In genomic region chr3:70531063-70531657, GRCh38 we compare ENCODE assay signal across 8 cellular contexts.
DNase-seq lines count a peak whose midpoint lies in the region; ATAC-seq, FAIRE-seq and TF ChIP-seq lines count a peak whose summit lies in the region.

No MANE protein-coding gene starts in this region.

- no peak overlapping the region for H2BK120ac ChIP-seq in IMR-90 (ENCODE audit: low read depth, low read length)

- no peaks in the 10 kb centered on the region for H3K9me1 ChIP-seq in IMR-90 (ENCODE audit: insufficient read depth, low read length)

- H3K36me3 ChIP-seq in IMR-90 (ENCODE audit: control insufficient read depth, insufficient read depth, low read length) (no peaks in the 10 kb centered on the region), right lobe of liver (no peaks in the 10 kb centered on the region)

- no peak overlapping the region for H2BK15ac ChIP-seq in IMR-90 (ENCODE audit: low read depth, low read length)

- H4K5ac ChIP-seq in IMR-90 (ENCODE audit: low read depth, low read length): no peak overlapping the region

- H2BK5ac ChIP-seq in IMR-90 (ENCODE audit: low read depth, low read length, poor library complexity, severe bottlenecking): no peak overlapping the region

- H3K9ac ChIP-seq in IMR-90 (ENCODE audit: low read depth, low read length): no peak overlapping the region

- H3K27me3 ChIP-seq in IMR-90 (ENCODE audit: control insufficient read depth, insufficient read depth, low read length) (peaks cover 23% of the 10 kb centered on the region), right lobe of liver (no peaks in the 10 kb centered on the region)

- in situ Hi-C loops in IMR-90 (cut with MboI; ENCODE audit: low sequenced_read_pairs): no loop called here

- POLR2A ChIA-PET in IMR-90 (lab: Charles Lee; ENCODE audit: unreplicated experiment): no interaction called here

- no peak overlapping the region for H3K56ac ChIP-seq in IMR-90 (ENCODE audit: extremely low read depth, insufficient read depth, low read length)

- H3K9me3 ChIP-seq in IMR-90 (ENCODE audit: control insufficient read depth, insufficient read depth, low read length) (no peaks in the 10 kb centered on the region), right lobe of liver (no peaks in the 10 kb centered on the region)

- no peaks in the 10 kb centered on the region for H3K4me1 ChIP-seq in IMR-90 (ENCODE audit: control insufficient read depth, insufficient read depth, low read length)
- no peaks in the 10 kb centered on the region for H3K4me1 ChIP-seq in right lobe of liver

- WGBS in IMR-90 (ENCODE audit: extremely low coverage in 2 of 2, insufficient read length in 1 of 2), 2 experiments: no CpG with 5 or more reads among the region's 4 CpGs
- WGBS in right lobe of liver (ENCODE audit: insufficient coverage, low coverage, low lambda C conversion rate, missing lambda C conversion rate): 19% methylated on average over 4 of the region's 4 CpGs

- H3K14ac ChIP-seq in IMR-90 (replicated peaks; ENCODE audit: low read depth, low read length): no peak overlapping the region

- no peak overlapping the region for H4K91ac ChIP-seq in IMR-90 (ENCODE audit: insufficient read depth, low read depth, low read length)

- H4K8ac ChIP-seq in IMR-90 (ENCODE audit: low read depth in 2 of 2, low read length in 2 of 2): no peak overlapping the region

- no peak overlapping the region for H2AK9ac ChIP-seq in IMR-90 (replicated peaks; ENCODE audit: low read depth, low read length, poor library complexity)

- no peak overlapping the region for H3K18ac ChIP-seq in IMR-90 (ENCODE audit: low read depth, low read length)

- no peak overlapping the region for H3K23ac ChIP-seq in IMR-90 (ENCODE audit: low read depth, low read length)

- TF ChIP-seq POLR2A in IMR-90 (IDR thresholded peaks at IDR 0.05; ENCODE audit: low read depth, low read length) (no peak), right lobe of liver (IDR thresholded peaks at IDR 0.05) (no peak), GM12891 (IDR thresholded peaks at IDR 0.05; ENCODE audit: low read depth, low read length) (no peak)

- FAIRE-seq in GM12891 (lab: Jason Lieb, UNC): no peak

- H3K79me1 ChIP-seq in IMR-90 (ENCODE audit: low read depth in 1 of 2, low read length in 2 of 2): no peaks in the 10 kb centered on the region

- H2AK5ac ChIP-seq in IMR-90 (ENCODE audit: low read depth, low read length): no peak overlapping the region

- H3K4me3 ChIP-seq in IMR-90 (ENCODE audit: insufficient read depth, low read depth, low read length) (no peak overlapping the region), right lobe of liver (no peak overlapping the region)

- intact Hi-C loops in IMR-90 (cut with micrococcal nuclease) (loop anchor here (1.0 to 5.0 kb wide), 2 partner anchors 1051 to 1121 kb away; partner anchors contain the start of gene FOXP1), right lobe of liver (cut with DNase I) (loop anchor here in 1 of 2 donors (10.0 kb wide), 1 partner anchor 1124 kb away; no protein-coding TSS in a partner anchor)

- no peak overlapping the region for H3K4me2 ChIP-seq in IMR-90 (ENCODE audit: low read depth, low read length)

- CTCF ChIA-PET in IMR-90 (lab: Yijun Ruan, JAX): interaction anchor here (0.6 kb wide), 2 partner anchors 210 to 924 kb away, joined by 3 to 4 read pairs; no protein-coding TSS in a partner anchor

- H2AFZ ChIP-seq in IMR-90 (replicated peaks; ENCODE audit: low read length, poor library complexity): no peak overlapping the region

- ATAC-seq in IMR-90 (ENCODE audit: low read depth): peak; percentile 32
- peak in 1 of 4 donors; percentile 42 for ATAC-seq in right lobe of liver
- ATAC-seq in GM21723 (IDR thresholded peaks at IDR 0.05; ENCODE audit: unreplicated experiment): no peak
- no peak for ATAC-seq in HG02763 (IDR thresholded peaks at IDR 0.05; ENCODE audit: unreplicated experiment)
- ATAC-seq in HG03469 (IDR thresholded peaks at IDR 0.05; ENCODE audit: unreplicated experiment): no peak

- no peak overlapping the region for H2BK20ac ChIP-seq in IMR-90 (ENCODE audit: low read depth, low read length)

- no peak overlapping the region for H3K4ac ChIP-seq in IMR-90 (ENCODE audit: low read depth, low read length)

- H3K27ac ChIP-seq in IMR-90 (ENCODE audit: insufficient read depth, low read length): no peak overlapping the region
- no peak overlapping the region for H3K27ac ChIP-seq in right lobe of liver

- H4K20me1 ChIP-seq in IMR-90 (ENCODE audit: insufficient read depth, low read length): no peaks in the 10 kb centered on the region

- DNase-seq in CD1c-positive myeloid dendritic cell (ENCODE audit: extremely low spot score): peak; percentile 5
- DNase-seq in IMR-90: peak; percentile 57
- DNase-seq in astrocyte of the hippocampus (ENCODE audit: low read depth, low spot score): peak; percentile 57
- DNase-seq in right lobe of liver: no peak
- no peak for DNase-seq in GM12891 (ENCODE audit: insufficient read length, low spot score)

- TF ChIP-seq CTCF in IMR-90 (conservative IDR thresholded peaks at IDR 0.05; ENCODE audit: low read depth, low read length): peak; percentile 74
- peak; percentile 44 to 55 (median 51) for TF ChIP-seq CTCF in right lobe of liver (IDR thresholded peaks at IDR 0.05)

- TF ChIP-seq RAD21 in IMR-90 (IDR thresholded peaks at IDR 0.05; ENCODE audit: low read length): peak; percentile 76

- dilution Hi-C loops in IMR-90 (cut with HindIII; ENCODE audit: low sequenced_read_pairs, unreplicated experiment): no loop called here

- BruUV-seq in IMR-90 (replicated peaks; lab: Mats Ljungman, UMichigan): no TSS peak

TF ChIP-seq in IMR-90, 13 proteins besides CTCF, POLR2A, EP300 and RAD21:
- TF ChIP-seq NFE2L2 (IDR thresholded peaks at IDR 0.05; ENCODE audit: low read depth, low read length): no peak
- TF ChIP-seq SMC3 (IDR thresholded peaks at IDR 0.05; ENCODE audit: low read depth, low read length): peak; percentile 66

TF ChIP-seq in GM12891, 5 proteins besides CTCF, POLR2A, EP300 and RAD21:
- TF ChIP-seq POLR2AphosphoS5 (IDR thresholded peaks at IDR 0.05; ENCODE audit: low read depth, low read length): no peak
- TF ChIP-seq POU2F2 (IDR thresholded peaks at IDR 0.05; ENCODE audit: low read depth, low read length): no peak
- TF ChIP-seq TAF1 (IDR thresholded peaks at IDR 0.05; ENCODE audit: low read depth, low read length): no peak
- TF ChIP-seq PAX5 (IDR thresholded peaks at IDR 0.05; ENCODE audit: insufficient read depth, low read length, severe bottlenecking): no peak
- TF ChIP-seq SPI1 (IDR thresholded peaks at IDR 0.05; ENCODE audit: low read depth, low read length): no peak
TF ChIP-seq in GM12891: peak in this region for 0.

Comparison
In these comparisons a context has a peak if more than half of its experiments do, and no peak if none do; other contexts are left out.
1. DNase-seq: peak in CD1c-positive myeloid dendritic cell (single experiment), IMR-90 (single experiment) and astrocyte of the hippocampus (single experiment); none in right lobe of liver (0 of 3) and GM12891 (single experiment).